ENCODE assay signal across 8 cellular contexts in genomic region chr1:148060294-148060701, GRCh38.
DNase-seq lines count a peak whose midpoint lies in the region; ATAC-seq, FAIRE-seq and TF ChIP-seq lines count a peak whose summit lies in the region.
"Not testable (repeated sequence)": the region's sequence is repeated elsewhere in the genome, so short reads cannot be mapped to it uniquely, and the experiment has no call there.

No MANE protein-coding gene starts in this region.

- 3% methylated on average over 33 of the region's 37 CpGs for WGBS in thymus

- not testable (repeated sequence) for H3K27ac ChIP-seq in kidney (ENCODE audit: low read depth in 2 of 2, low read length in 2 of 2); thymus (ENCODE audit: low read depth)

- CTCF ChIA-PET in activated CD4-positive, alpha-beta T cell treated with anti-CD3 and anti-CD28 coated beads for 36 hours (lab: Charles Lee): not testable (repeated sequence)

- H3K27me3 ChIP-seq in thymus (ENCODE audit: control insufficient read depth, insufficient read depth): not testable (repeated sequence)

- H3K4me3 ChIP-seq in kidney (ENCODE audit: low read length in 2 of 2): not testable (repeated sequence)
- peak overlapping the region; percentile 19 for H3K4me3 ChIP-seq in thymus (ENCODE audit: low read length)

- not testable (repeated sequence) for FAIRE-seq in kidney (lab: Jason Lieb, UNC)

- not testable (repeated sequence) for TF ChIP-seq CTCF in CD14-positive monocyte (IDR thresholded peaks at IDR 0.05); kidney (IDR thresholded peaks at IDR 0.05; ENCODE audit: borderline replicate concordance, extremely low read depth, insufficient read depth)

- ATAC-seq in HG02798 (IDR thresholded peaks at IDR 0.05; ENCODE audit: poor library complexity, unreplicated experiment): peak; percentile 18
- peak; percentile 34 for ATAC-seq in activated CD4-positive, alpha-beta T cell treated with anti-CD3 and anti-CD28 coated beads for 36 hours
- ATAC-seq in effector memory CD8-positive, alpha-beta T cell (replicated peaks): peak; percentile 32

- H3K36me3 ChIP-seq in kidney (ENCODE audit: control insufficient read depth in 1 of 2, insufficient read depth in 2 of 2, low read length in 2 of 2); thymus (ENCODE audit: control insufficient read depth, insufficient read depth): not testable (repeated sequence)

- not testable (repeated sequence) for H3K4me1 Mint-ChIP-seq in CD14-positive monocyte; activated CD4-positive, alpha-beta T cell treated with anti-CD3 and anti-CD28 coated beads for 36 hours; activated naive CD4-positive, alpha-beta T cell treated with anti-CD3 and anti-CD28 coated beads, Interleukin-2, amount 50 U/mL, for 24 hours; effector memory CD8-positive, alpha-beta T cell (ENCODE audit: low read depth in 2 of 2)

- not testable (repeated sequence) for H3K9ac ChIP-seq in kidney (ENCODE audit: low read length in 2 of 2)

- H3K9me3 Mint-ChIP-seq in CD14-positive monocyte; activated CD4-positive, alpha-beta T cell treated with anti-CD3 and anti-CD28 coated beads for 36 hours (ENCODE audit: low read depth); activated naive CD4-positive, alpha-beta T cell treated with anti-CD3 and anti-CD28 coated beads, Interleukin-2, amount 50 U/mL, for 24 hours; effector memory CD8-positive, alpha-beta T cell: not testable (repeated sequence)

- H3K4me3 Mint-ChIP-seq in CD14-positive monocyte: peak overlapping the region; percentile 80 to 81
- peak overlapping the region; percentile 52 for H3K4me3 Mint-ChIP-seq in activated CD4-positive, alpha-beta T cell treated with anti-CD3 and anti-CD28 coated beads for 36 hours
- peak overlapping the region; percentile 61 for H3K4me3 Mint-ChIP-seq in activated naive CD4-positive, alpha-beta T cell treated with anti-CD3 and anti-CD28 coated beads, Interleukin-2, amount 50 U/mL, for 24 hours
- H3K4me3 Mint-ChIP-seq in effector memory CD8-positive, alpha-beta T cell: peak overlapping the region; percentile 59 to 84

- H3K27me3 Mint-ChIP-seq in CD14-positive monocyte (ENCODE audit: low read depth in 3 of 3): peaks cover 8 to 24% (median 15%) of the 10 kb centered on the region in 3 donors
- peaks cover 10% of the 10 kb centered on the region for H3K27me3 Mint-ChIP-seq in activated CD4-positive, alpha-beta T cell treated with anti-CD3 and anti-CD28 coated beads for 36 hours
- not testable (repeated sequence) for H3K27me3 Mint-ChIP-seq in activated naive CD4-positive, alpha-beta T cell treated with anti-CD3 and anti-CD28 coated beads, Interleukin-2, amount 50 U/mL, for 24 hours
- H3K27me3 Mint-ChIP-seq in effector memory CD8-positive, alpha-beta T cell: peaks cover 6 to 20% of the 10 kb centered on the region in 2 donors

- not testable (repeated sequence) for H3K4me1 ChIP-seq in kidney (ENCODE audit: control insufficient read depth in 1 of 2, insufficient read depth in 1 of 2, low read depth in 1 of 2, low read length in 2 of 2); thymus (ENCODE audit: control insufficient read depth, insufficient read depth, low read length)

- DNase-seq in CD14-positive monocyte (ENCODE audit: low spot score); effector memory CD8-positive, alpha-beta T cell: not testable (repeated sequence)
- DNase-seq in activated CD4-positive, alpha-beta T cell treated with anti-CD3 and anti-CD28 coated beads for 36 hours: peak; percentile 7
- DNase-seq in kidney (peak; percentile 50), retina (peak; percentile 63)

- intact Hi-C loops in CD14-positive monocyte (cut with micrococcal nuclease); activated CD4-positive, alpha-beta T cell treated with anti-CD3 and anti-CD28 coated beads for 36 hours (cut with DNase I, micrococcal nuclease); kidney (cut with DNase I): not testable (repeated sequence)

- H3K27ac Mint-ChIP-seq in CD14-positive monocyte; activated CD4-positive, alpha-beta T cell treated with anti-CD3 and anti-CD28 coated beads for 36 hours; activated naive CD4-positive, alpha-beta T cell treated with anti-CD3 and anti-CD28 coated beads, Interleukin-2, amount 50 U/mL, for 24 hours; effector memory CD8-positive, alpha-beta T cell: not testable (repeated sequence)

- not testable (repeated sequence) for H3K36me3 Mint-ChIP-seq in CD14-positive monocyte; activated CD4-positive, alpha-beta T cell treated with anti-CD3 and anti-CD28 coated beads for 36 hours (ENCODE audit: low read depth); activated naive CD4-positive, alpha-beta T cell treated with anti-CD3 and anti-CD28 coated beads, Interleukin-2, amount 50 U/mL, for 24 hours; effector memory CD8-positive, alpha-beta T cell (ENCODE audit: insufficient read depth)

- H3K9me3 ChIP-seq in kidney (ENCODE audit: control insufficient read depth in 1 of 2, low read length in 2 of 2); thymus (ENCODE audit: control insufficient read depth): not testable (repeated sequence)

- POLR2A ChIA-PET in activated CD4-positive, alpha-beta T cell treated with anti-CD3 and anti-CD28 coated beads for 36 hours (lab: Charles Lee): not testable (repeated sequence)
